In the genomic region with DNA sequence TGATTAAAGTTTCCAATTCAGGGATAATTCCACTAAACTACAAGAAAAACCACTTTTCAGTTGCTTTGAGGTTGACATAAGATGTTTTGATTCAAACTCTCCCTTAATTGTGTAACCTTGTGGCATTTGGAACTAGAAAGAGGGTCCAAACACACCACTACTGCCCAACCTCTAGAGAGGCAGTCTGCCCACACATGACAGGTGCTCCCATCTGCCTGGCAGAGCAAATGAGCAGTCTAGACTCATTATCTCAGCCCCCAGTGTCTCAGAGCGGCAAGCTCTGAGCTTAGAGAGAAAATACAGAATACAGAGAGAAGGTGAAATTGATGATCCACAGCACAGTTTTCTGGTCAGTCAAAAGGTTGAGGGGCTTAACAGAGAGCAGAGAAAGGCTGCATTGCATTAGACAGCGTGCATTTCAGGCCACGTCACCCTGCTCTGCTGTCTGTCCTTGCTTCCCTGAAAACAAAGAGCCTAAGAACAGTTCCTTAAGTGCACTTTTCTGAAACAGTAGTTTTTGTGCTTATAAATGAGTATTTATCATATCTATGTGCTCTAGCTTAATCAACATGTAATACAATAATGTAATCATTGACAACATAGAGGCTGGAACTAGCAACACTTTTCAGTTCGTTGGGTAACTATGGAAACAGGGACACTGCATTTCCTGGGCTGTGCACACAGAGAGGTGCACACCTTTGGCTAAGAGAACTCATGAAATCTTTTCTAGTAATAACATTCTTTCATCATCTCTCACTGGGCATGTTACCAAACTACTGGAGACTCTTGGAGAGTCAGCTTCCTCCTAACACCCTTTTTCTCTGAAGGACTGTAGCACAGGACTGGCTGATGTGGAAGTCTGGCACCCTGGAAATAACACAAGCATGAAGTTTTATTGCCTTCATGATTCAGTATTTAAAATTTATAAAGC, we compare ENCODE assay signal across 9 cellular contexts.
DNase-seq lines count a peak whose midpoint lies in the region; ATAC-seq and TF ChIP-seq lines count a peak whose summit lies in the region.
"Had no signal": no experiment of that assay in that cellular context is flagged by ENCODE, and none has a peak within 500 bp of the region (broad histone marks: within the 10 kb centered on the region; RNA-seq: fewer than 3 reads in every experiment).

No MANE protein-coding gene starts in this region.

- ATAC-seq in GM19463 (IDR thresholded peaks at IDR 0.05; ENCODE audit: unreplicated experiment): peak; percentile 59

- TF ChIP-seq CTCF in BJ (IDR thresholded peaks at IDR 0.05; ENCODE audit: insufficient read depth, low read depth, low read length) (no peak), GM13977 (IDR thresholded peaks at IDR 0.05; ENCODE audit: extremely low read depth, insufficient read depth, missing control alignments) (no peak)

- CTCF ChIA-PET in BJ (lab: Yijun Ruan, JAX) (interaction anchor here (1.1 kb wide), 1 partner anchor 41 kb away, joined by 3 read pairs; no protein-coding TSS in a partner anchor), HEK293T (lab: Yijun Ruan, JAX) (no interaction called here)

- H3K4me3 ChIP-seq in BJ (ENCODE audit: low read depth, low read length): no peak overlapping the region
- H3K4me3 ChIP-seq: skin epidermis had no signal

- POLR2A ChIA-PET in BJ (lab: Charles Lee) (no interaction called here), HEK293T (lab: Yijun Ruan, JAX) (no interaction called here)

- in situ Hi-C loops in GM13977 (cut with MboI; ENCODE audit: low pct_unique_long_range_greater_than_20kb, low sequenced_read_pairs, unreplicated experiment): no loop called here

- H3K27me3 ChIP-seq in BJ (ENCODE audit: control insufficient read depth, insufficient read depth, low read length): no peaks in the 10 kb centered on the region

- no peaks in the 10 kb centered on the region for H3K36me3 ChIP-seq in BJ (ENCODE audit: control insufficient read depth, insufficient read depth, low read length)

- peak; percentile 71 for DNase-seq in BJ (ENCODE audit: low read depth)
- peak; percentile 87 for DNase-seq in HT1080 (ENCODE audit: low read depth)
- peak; percentile 17 for DNase-seq in fibroblast of the conjunctiva (ENCODE audit: low read depth)
- no peak for DNase-seq in GM13977 (ENCODE audit: low spot score)
- DNase-seq in HEK293T (ENCODE audit: extremely low spot score): no peak
- no peak for DNase-seq in cerebellum (ENCODE audit: low spot score)
- no peak for DNase-seq in UCSD-AML1 (lab: John Stamatoyannopoulos, UW; ENCODE audit: unreplicated experiment)

TF ChIP-seq in HEK293T, 16 proteins besides CTCF, POLR2A, EP300 and RAD21:
- TF ChIP-seq ELF4 (IDR thresholded peaks at IDR 0.05) (no peak), SUZ12 (IDR thresholded peaks at IDR 0.05) (no peak), FOXA1 (IDR thresholded peaks at IDR 0.05) (no peak), HDGF (IDR thresholded peaks at IDR 0.05; ENCODE audit: borderline replicate concordance) (no peak), LEF1 (IDR thresholded peaks at IDR 0.05; ENCODE audit: borderline replicate concordance) (no peak), CTBP1 (IDR thresholded peaks at IDR 0.05; ENCODE audit: borderline replicate concordance) (no peak), NFRKB (IDR thresholded peaks at IDR 0.05) (no peak), L3MBTL2 (conservative IDR thresholded peaks at IDR 0.05) (no peak), SP1 (IDR thresholded peaks at IDR 0.05) (no peak), ZNF384 (IDR thresholded peaks at IDR 0.05) (no peak), ARNT (IDR thresholded peaks at IDR 0.05) (no peak), TARDBP (IDR thresholded peaks at IDR 0.05) (no peak), BHLHE40 (IDR thresholded peaks at IDR 0.05; ENCODE audit: borderline replicate concordance) (no peak), FOXK2 (IDR thresholded peaks at IDR 0.05) (no peak), FOXM1 (IDR thresholded peaks at IDR 0.05; ENCODE audit: borderline replicate concordance) (no peak)
- TF ChIP-seq, protein P1, sequence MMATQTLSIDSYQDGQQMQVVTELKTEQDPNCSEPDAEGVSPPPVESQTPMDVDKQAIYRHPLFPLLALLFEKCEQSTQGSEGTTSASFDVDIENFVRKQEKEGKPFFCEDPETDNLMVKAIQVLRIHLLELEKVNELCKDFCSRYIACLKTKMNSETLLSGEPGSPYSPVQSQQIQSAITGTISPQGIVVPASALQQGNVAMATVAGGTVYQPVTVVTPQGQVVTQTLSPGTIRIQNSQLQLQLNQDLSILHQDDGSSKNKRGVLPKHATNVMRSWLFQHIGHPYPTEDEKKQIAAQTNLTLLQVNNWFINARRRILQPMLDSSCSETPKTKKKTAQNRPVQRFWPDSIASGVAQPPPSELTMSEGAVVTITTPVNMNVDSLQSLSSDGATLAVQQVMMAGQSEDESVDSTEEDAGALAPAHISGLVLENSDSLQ (IDR thresholded peaks at IDR 0.05): no peak

Comparison
In these comparisons a context has a peak if more than half of its experiments do, and no peak if none do; other contexts are left out.
1. DNase-seq: peak in BJ (single experiment), HT1080 (single experiment) and fibroblast of the conjunctiva (single experiment); none in GM13977 (single experiment), HEK293T (single experiment), cerebellum (single experiment) and UCSD-AML1 (single experiment).